Comparison of ENCODE assay signal across 2 cellular contexts in genomic region chr19:18443831-18444230, GRCh38.
TF ChIP-seq lines count a peak whose summit lies in the region.

No MANE protein-coding gene starts in this region.

TF ChIP-seq in HepG2, 621 proteins besides CTCF, POLR2A, EP300 and RAD21:
- TF ChIP-seq ZNF800 (CRISPR knock-in tag; IDR thresholded peaks at IDR 0.05) (no peak), RBM22 (optimal IDR thresholded peaks at IDR 0.05; ENCODE audit: low read length) (peak; percentile 6), ZNF264 (CRISPR knock-in tag; IDR thresholded peaks at IDR 0.05) (no peak)

TF ChIP-seq in WTC11, 78 proteins besides CTCF, POLR2A, EP300 and RAD21:
- no peak for TF ChIP-seq ZNF416 (CRISPR knock-in tag; IDR thresholded peaks at IDR 0.05)
- TF ChIP-seq, protein P1, sequence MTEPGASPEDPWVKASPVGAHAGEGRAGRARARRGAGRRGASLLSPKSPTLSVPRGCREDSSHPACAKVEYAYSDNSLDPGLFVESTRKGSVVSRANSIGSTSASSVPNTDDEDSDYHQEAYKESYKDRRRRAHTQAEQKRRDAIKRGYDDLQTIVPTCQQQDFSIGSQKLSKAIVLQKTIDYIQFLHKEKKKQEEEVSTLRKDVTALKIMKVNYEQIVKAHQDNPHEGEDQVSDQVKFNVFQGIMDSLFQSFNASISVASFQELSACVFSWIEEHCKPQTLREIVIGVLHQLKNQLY (CRISPR knock-in tag; IDR thresholded peaks at IDR 0.05) = no peak
- TF ChIP-seq ZNF219 (CRISPR knock-in tag; IDR thresholded peaks at IDR 0.05; ENCODE audit: borderline replicate concordance) = no peak
- no peak for TF ChIP-seq MXD4 (CRISPR knock-in tag; IDR thresholded peaks at IDR 0.05; ENCODE audit: borderline replicate concordance)
- TF ChIP-seq ZNF423 (CRISPR knock-in tag; IDR thresholded peaks at IDR 0.05) = no peak
- TF ChIP-seq, protein P2, sequence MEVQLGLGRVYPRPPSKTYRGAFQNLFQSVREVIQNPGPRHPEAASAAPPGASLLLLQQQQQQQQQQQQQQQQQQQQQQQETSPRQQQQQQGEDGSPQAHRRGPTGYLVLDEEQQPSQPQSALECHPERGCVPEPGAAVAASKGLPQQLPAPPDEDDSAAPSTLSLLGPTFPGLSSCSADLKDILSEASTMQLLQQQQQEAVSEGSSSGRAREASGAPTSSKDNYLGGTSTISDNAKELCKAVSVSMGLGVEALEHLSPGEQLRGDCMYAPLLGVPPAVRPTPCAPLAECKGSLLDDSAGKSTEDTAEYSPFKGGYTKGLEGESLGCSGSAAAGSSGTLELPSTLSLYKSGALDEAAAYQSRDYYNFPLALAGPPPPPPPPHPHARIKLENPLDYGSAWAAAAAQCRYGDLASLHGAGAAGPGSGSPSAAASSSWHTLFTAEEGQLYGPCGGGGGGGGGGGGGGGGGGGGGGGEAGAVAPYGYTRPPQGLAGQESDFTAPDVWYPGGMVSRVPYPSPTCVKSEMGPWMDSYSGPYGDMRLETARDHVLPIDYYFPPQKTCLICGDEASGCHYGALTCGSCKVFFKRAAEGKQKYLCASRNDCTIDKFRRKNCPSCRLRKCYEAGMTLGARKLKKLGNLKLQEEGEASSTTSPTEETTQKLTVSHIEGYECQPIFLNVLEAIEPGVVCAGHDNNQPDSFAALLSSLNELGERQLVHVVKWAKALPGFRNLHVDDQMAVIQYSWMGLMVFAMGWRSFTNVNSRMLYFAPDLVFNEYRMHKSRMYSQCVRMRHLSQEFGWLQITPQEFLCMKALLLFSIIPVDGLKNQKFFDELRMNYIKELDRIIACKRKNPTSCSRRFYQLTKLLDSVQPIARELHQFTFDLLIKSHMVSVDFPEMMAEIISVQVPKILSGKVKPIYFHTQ (CRISPR knock-in tag; IDR thresholded peaks at IDR 0.05) = no peak
- TF ChIP-seq, protein P3, sequence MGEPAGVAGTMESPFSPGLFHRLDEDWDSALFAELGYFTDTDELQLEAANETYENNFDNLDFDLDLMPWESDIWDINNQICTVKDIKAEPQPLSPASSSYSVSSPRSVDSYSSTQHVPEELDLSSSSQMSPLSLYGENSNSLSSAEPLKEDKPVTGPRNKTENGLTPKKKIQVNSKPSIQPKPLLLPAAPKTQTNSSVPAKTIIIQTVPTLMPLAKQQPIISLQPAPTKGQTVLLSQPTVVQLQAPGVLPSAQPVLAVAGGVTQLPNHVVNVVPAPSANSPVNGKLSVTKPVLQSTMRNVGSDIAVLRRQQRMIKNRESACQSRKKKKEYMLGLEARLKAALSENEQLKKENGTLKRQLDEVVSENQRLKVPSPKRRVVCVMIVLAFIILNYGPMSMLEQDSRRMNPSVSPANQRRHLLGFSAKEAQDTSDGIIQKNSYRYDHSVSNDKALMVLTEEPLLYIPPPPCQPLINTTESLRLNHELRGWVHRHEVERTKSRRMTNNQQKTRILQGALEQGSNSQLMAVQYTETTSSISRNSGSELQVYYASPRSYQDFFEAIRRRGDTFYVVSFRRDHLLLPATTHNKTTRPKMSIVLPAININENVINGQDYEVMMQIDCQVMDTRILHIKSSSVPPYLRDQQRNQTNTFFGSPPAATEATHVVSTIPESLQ (CRISPR knock-in tag; IDR thresholded peaks at IDR 0.05) = no peak
- no peak for TF ChIP-seq TEAD4 (CRISPR knock-in tag; IDR thresholded peaks at IDR 0.05)
- TF ChIP-seq CBFB (CRISPR knock-in tag; IDR thresholded peaks at IDR 0.05; ENCODE audit: low read depth) = no peak
- no peak for TF ChIP-seq NFATC4 (CRISPR knock-in tag; IDR thresholded peaks at IDR 0.05)
- no peak for TF ChIP-seq ZNF671 (CRISPR knock-in tag; IDR thresholded peaks at IDR 0.05)
- no peak for TF ChIP-seq ZNF121 (CRISPR knock-in tag; IDR thresholded peaks at IDR 0.05)
- TF ChIP-seq ATF1 (CRISPR knock-in tag; IDR thresholded peaks at IDR 0.05) = no peak
- no peak for TF ChIP-seq FOXJ3 (CRISPR knock-in tag; IDR thresholded peaks at IDR 0.05; ENCODE audit: borderline replicate concordance)
- no peak for TF ChIP-seq USF2 (CRISPR knock-in tag; IDR thresholded peaks at IDR 0.05)
- TF ChIP-seq PRDM15 (CRISPR knock-in tag; IDR thresholded peaks at IDR 0.05) = no peak
- TF ChIP-seq JUN (CRISPR knock-in tag; IDR thresholded peaks at IDR 0.05) = no peak
- TF ChIP-seq, protein P4, sequence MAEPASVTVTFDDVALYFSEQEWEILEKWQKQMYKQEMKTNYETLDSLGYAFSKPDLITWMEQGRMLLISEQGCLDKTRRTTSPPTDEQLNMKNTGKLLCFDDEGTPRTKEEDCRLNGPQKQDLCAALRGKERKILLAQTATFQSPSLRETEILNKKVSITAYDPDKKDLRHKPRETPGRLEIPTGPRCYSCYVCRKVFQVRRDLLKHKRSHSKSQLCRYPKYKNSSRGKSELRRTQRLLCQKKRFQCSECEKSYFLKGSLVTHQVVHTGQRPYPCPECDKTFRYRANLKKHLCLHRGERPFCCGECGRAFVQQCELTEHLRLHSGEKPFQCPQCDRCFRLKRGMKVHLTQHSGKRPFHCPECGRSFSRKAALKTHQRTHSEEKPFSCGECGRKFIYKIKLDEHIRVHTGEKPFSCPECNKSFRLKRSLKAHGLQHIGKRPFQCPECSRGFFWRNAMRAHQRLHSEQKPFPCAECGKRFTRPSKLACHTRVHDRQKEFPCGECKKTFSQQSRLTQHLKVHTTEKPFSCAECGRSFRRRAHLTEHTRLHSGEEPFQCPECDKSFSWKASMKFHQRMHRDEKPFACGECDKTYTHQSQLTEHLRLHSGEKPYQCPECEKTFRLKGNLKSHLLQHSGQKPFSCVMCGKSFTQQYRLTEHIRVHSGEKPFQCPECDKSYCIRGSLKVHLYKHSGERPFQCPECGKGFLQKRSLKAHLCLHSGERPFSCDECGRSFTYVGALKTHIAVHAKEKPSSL (CRISPR knock-in tag; conservative IDR thresholded peaks at IDR 0.05) = no peak
- no peak for TF ChIP-seq HMGA2 (CRISPR knock-in tag; IDR thresholded peaks at IDR 0.05)
- no peak for TF ChIP-seq CREB1 (CRISPR knock-in tag; IDR thresholded peaks at IDR 0.05)
